Comparison of ENCODE assay signal across 1 cellular context in the genomic region with DNA sequence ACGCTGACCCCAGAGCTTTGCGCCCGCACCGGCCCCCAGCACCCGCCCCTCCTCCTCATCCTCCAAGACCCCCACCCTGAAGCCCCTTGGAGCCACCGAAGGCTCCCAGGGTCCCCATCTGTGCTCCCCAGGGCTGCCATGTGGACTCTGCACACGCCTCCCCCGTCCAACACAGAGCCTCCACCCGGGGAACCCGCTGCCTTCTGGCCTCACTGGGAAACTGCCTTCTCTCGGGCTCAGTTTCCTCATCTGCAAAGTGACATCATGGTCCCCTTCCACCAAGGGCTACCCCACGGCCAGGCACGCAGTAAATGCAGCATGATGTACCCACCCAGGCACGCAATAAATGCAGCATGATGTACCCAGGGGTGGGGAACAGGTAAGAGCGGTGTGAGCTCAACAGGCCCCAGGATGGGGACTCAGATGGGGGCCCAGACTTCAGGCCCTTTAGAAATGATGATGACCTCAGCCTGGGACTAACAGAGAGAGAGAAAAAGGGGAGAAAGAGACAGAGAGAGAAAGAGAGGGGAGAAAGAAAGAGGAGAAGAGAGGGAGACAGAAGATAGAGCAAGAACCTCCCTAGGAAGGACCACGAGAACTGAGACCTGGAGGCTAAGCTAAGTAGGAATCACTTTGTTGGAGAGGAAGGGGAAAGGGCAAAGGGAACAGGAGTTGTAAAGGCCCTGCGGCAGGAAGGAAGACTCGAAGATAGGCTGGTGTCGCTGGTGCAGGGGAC.
TF ChIP-seq lines count a peak whose summit lies in the region.

No MANE protein-coding gene starts in this region.

TF ChIP-seq in H1, 55 proteins besides CTCF, POLR2A, EP300 and RAD21:
- TF ChIP-seq EGR1 (IDR thresholded peaks at IDR 0.05; ENCODE audit: borderline replicate concordance, low read depth, low read length) (no peak), NANOG (IDR thresholded peaks at IDR 0.05; ENCODE audit: insufficient read depth, low read depth, low read length, poor library complexity, severe bottlenecking) (no peak), RXRA (IDR thresholded peaks at IDR 0.05; ENCODE audit: insufficient read depth, low read depth, low read length) (no peak), CEBPB (IDR thresholded peaks at IDR 0.05; ENCODE audit: low read depth, low read length) (no peak), HDAC6 (IDR thresholded peaks at IDR 0.05; ENCODE audit: low read depth, low read length) (no peak), JUND (IDR thresholded peaks at IDR 0.05; ENCODE audit: low read length) (no peak), POU5F1 (IDR thresholded peaks at IDR 0.05; ENCODE audit: low read depth, low read length) (no peak), SP1 (IDR thresholded peaks at IDR 0.05; ENCODE audit: low read depth, low read length) (no peak), ASH2L (IDR thresholded peaks at IDR 0.05; ENCODE audit: low read length) (no peak), CBX5 (IDR thresholded peaks at IDR 0.05; ENCODE audit: low read depth, low read length) (no peak), SP2 (IDR thresholded peaks at IDR 0.05; ENCODE audit: low read length) (no peak), KDM1A (IDR thresholded peaks at IDR 0.05; ENCODE audit: borderline replicate concordance, low read length) (no peak), SRF (IDR thresholded peaks at IDR 0.05; ENCODE audit: low read depth, low read length) (no peak), PHF8 (conservative IDR thresholded peaks at IDR 0.05; ENCODE audit: low read depth, low read length) (no peak), RNF2 (IDR thresholded peaks at IDR 0.05; ENCODE audit: borderline replicate concordance, low read depth, low read length, missing control alignments, poor library complexity, severe bottlenecking) (no peak), KDM4A (IDR thresholded peaks at IDR 0.05; ENCODE audit: low read depth, low read length, severe bottlenecking) (no peak), POLR2AphosphoS5 (IDR thresholded peaks at IDR 0.05; ENCODE audit: low read depth, low read length) (no peak)
- TF ChIP-seq, protein P1, sequence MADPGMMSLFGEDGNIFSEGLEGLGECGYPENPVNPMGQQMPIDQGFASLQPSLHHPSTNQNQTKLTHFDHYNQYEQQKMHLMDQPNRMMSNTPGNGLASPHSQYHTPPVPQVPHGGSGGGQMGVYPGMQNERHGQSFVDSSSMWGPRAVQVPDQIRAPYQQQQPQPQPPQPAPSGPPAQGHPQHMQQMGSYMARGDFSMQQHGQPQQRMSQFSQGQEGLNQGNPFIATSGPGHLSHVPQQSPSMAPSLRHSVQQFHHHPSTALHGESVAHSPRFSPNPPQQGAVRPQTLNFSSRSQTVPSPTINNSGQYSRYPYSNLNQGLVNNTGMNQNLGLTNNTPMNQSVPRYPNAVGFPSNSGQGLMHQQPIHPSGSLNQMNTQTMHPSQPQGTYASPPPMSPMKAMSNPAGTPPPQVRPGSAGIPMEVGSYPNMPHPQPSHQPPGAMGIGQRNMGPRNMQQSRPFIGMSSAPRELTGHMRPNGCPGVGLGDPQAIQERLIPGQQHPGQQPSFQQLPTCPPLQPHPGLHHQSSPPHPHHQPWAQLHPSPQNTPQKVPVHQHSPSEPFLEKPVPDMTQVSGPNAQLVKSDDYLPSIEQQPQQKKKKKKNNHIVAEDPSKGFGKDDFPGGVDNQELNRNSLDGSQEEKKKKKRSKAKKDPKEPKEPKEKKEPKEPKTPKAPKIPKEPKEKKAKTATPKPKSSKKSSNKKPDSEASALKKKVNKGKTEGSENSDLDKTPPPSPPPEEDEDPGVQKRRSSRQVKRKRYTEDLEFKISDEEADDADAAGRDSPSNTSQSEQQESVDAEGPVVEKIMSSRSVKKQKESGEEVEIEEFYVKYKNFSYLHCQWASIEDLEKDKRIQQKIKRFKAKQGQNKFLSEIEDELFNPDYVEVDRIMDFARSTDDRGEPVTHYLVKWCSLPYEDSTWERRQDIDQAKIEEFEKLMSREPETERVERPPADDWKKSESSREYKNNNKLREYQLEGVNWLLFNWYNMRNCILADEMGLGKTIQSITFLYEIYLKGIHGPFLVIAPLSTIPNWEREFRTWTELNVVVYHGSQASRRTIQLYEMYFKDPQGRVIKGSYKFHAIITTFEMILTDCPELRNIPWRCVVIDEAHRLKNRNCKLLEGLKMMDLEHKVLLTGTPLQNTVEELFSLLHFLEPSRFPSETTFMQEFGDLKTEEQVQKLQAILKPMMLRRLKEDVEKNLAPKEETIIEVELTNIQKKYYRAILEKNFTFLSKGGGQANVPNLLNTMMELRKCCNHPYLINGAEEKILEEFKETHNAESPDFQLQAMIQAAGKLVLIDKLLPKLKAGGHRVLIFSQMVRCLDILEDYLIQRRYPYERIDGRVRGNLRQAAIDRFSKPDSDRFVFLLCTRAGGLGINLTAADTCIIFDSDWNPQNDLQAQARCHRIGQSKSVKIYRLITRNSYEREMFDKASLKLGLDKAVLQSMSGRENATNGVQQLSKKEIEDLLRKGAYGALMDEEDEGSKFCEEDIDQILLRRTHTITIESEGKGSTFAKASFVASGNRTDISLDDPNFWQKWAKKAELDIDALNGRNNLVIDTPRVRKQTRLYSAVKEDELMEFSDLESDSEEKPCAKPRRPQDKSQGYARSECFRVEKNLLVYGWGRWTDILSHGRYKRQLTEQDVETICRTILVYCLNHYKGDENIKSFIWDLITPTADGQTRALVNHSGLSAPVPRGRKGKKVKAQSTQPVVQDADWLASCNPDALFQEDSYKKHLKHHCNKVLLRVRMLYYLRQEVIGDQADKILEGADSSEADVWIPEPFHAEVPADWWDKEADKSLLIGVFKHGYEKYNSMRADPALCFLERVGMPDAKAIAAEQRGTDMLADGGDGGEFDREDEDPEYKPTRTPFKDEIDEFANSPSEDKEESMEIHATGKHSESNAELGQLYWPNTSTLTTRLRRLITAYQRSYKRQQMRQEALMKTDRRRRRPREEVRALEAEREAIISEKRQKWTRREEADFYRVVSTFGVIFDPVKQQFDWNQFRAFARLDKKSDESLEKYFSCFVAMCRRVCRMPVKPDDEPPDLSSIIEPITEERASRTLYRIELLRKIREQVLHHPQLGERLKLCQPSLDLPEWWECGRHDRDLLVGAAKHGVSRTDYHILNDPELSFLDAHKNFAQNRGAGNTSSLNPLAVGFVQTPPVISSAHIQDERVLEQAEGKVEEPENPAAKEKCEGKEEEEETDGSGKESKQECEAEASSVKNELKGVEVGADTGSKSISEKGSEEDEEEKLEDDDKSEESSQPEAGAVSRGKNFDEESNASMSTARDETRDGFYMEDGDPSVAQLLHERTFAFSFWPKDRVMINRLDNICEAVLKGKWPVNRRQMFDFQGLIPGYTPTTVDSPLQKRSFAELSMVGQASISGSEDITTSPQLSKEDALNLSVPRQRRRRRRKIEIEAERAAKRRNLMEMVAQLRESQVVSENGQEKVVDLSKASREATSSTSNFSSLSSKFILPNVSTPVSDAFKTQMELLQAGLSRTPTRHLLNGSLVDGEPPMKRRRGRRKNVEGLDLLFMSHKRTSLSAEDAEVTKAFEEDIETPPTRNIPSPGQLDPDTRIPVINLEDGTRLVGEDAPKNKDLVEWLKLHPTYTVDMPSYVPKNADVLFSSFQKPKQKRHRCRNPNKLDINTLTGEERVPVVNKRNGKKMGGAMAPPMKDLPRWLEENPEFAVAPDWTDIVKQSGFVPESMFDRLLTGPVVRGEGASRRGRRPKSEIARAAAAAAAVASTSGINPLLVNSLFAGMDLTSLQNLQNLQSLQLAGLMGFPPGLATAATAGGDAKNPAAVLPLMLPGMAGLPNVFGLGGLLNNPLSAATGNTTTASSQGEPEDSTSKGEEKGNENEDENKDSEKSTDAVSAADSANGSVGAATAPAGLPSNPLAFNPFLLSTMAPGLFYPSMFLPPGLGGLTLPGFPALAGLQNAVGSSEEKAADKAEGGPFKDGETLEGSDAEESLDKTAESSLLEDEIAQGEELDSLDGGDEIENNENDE (IDR thresholded peaks at IDR 0.05; ENCODE audit: insufficient replicate concordance, low read length) = no peak
